Comparison of ENCODE assay signal across 8 cellular contexts in genomic region chr11:128157423-128158298, GRCh38.
DNase-seq lines count a peak whose midpoint lies in the region; ATAC-seq and TF ChIP-seq lines count a peak whose summit lies in the region.

No MANE protein-coding gene starts in this region.

- H3K9me3 ChIP-seq in lung (ENCODE audit: control insufficient read depth in 2 of 2, insufficient read depth in 1 of 2, low read length in 1 of 2) = no peaks in the 10 kb centered on the region

- H3K27me3 ChIP-seq in lung (ENCODE audit: control insufficient read depth, insufficient read depth) = no peaks in the 10 kb centered on the region

- no peaks in the 10 kb centered on the region for H3K36me3 ChIP-seq in lung (ENCODE audit: control insufficient read depth in 2 of 2, insufficient read depth in 2 of 2, low read length in 2 of 2)

- DNase-seq in NCI-H345 treated with DMSO at 0.1 percent for 48 hours (lab: John Stamatoyannopoulos, UW; ENCODE audit: unreplicated experiment) = peak; percentile 48
- DNase-seq in dermis blood vessel endothelial cell = peak; percentile 86
- DNase-seq in lung (ENCODE audit: low spot score) = peak; percentile 54
- DNase-seq in stimulated activated CD8-positive, alpha-beta memory T cell treated with anti-CD3 and anti-CD28 coated beads, Interleukin-4, amount 100 ng/mL, for 1 hour (ENCODE audit: low read depth in 2 of 2, low spot score in 1 of 2) = peak; percentile 17 to 33

- H3K4me1 ChIP-seq in lung (ENCODE audit: control insufficient read depth in 2 of 2, insufficient read depth in 2 of 2, low read length in 2 of 2) = no peaks in the 10 kb centered on the region

- H3K27ac ChIP-seq in C4-2B = no peak overlapping the region
- no peak overlapping the region for H3K27ac ChIP-seq in lung (ENCODE audit: low read depth in 1 of 2, low read length in 1 of 2)

- peak; percentile 97 for TF ChIP-seq CTCF in C4-2B (conservative IDR thresholded peaks at IDR 0.05)
- TF ChIP-seq CTCF in lung (IDR thresholded peaks at IDR 0.05; ENCODE audit: control extremely low read depth, extremely low read depth) = peak; percentile 60

- WGBS in lung, 2 donors = 12 to 20% methylated on average over 5 of the region's 5 CpGs

- no peak overlapping the region for H3K4me3 ChIP-seq in lung

- ATAC-seq in GM19035 (IDR thresholded peaks at IDR 0.05; ENCODE audit: unreplicated experiment) = peak; percentile 89
- peak; percentile 89 for ATAC-seq in HG03196 (IDR thresholded peaks at IDR 0.05; ENCODE audit: unreplicated experiment)
- ATAC-seq in activated CD4-positive, CD25-positive, alpha-beta regulatory T cell treated with anti-CD3 and anti-CD28 coated beads, Interleukin-2, amount 50 U/mL, for 24 hours = peak; percentile 61 to 83
- peak; percentile 87 for ATAC-seq in lung (ENCODE audit: insufficient read depth, low FRiP score)

Comparison
In these comparisons a context has a peak if more than half of its experiments do, and no peak if none do; other contexts are left out.
1. DNase-seq: peak in every context shown above with its lines; median percentile 86 in dermis blood vessel endothelial cell; 54 in lung; 48 in NCI-H345 treated with DMSO at 0.1 percent for 48 hours; 25 in stimulated activated CD8-positive, alpha-beta memory T cell treated with anti-CD3 and anti-CD28 coated beads, Interleukin-4, amount 100 ng/mL, for 1 hour.